8 cellular contexts compared by ENCODE assay signal in the genomic region with DNA sequence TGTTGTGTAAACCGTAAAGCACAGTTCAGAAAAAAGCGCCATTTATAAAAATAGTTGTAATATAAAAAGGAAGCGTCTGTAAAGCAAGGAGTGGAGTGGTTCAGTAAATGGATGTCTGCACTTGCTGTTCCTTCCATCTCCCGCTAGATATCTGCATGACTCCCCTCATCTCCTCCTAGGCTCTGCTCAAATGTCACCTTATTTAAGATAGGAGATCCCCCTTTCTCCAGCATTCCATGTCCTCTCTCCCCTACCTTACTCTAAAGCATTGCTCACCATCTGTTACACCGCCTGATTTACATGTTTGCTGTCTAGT. TPM values are rescaled to one million over a fixed set of nuclear protein-coding genes. Genes with fewer than 3 reads are reported as not detected.
DNase-seq lines count a peak whose midpoint lies in the region; ATAC-seq and TF ChIP-seq lines count a peak whose summit lies in the region.

No MANE protein-coding gene starts in this region.

- H3K27ac ChIP-seq in KMS-11: no peak overlapping the region

- peaks cover 22% of the 10 kb centered on the region for H3K36me3 Mint-ChIP-seq in effector memory CD8-positive, alpha-beta T cell (ENCODE audit: insufficient read depth)
- no peaks in the 10 kb centered on the region for H3K36me3 Mint-ChIP-seq in neural crest cell (ENCODE audit: low read depth)

- H3K4me1 Mint-ChIP-seq in effector memory CD8-positive, alpha-beta T cell (ENCODE audit: low read depth in 2 of 2): peaks cover 16 to 28% of the 10 kb centered on the region in 2 donors
- H3K4me1 Mint-ChIP-seq in neural crest cell: peaks cover 10% of the 10 kb centered on the region

- peak overlapping the region; percentile 90; the same call in 1 of the 2 replicates for H2AFZ ChIP-seq in KMS-11 (ENCODE audit: low read depth)

- peak; percentile 41 for ATAC-seq in effector memory CD8-positive, alpha-beta T cell (replicated peaks)
- no peak for ATAC-seq in HG03457 (IDR thresholded peaks at IDR 0.05; ENCODE audit: unreplicated experiment)
- no peak for ATAC-seq in HG03521 (IDR thresholded peaks at IDR 0.05; ENCODE audit: unreplicated experiment)
- ATAC-seq in GM18505 (IDR thresholded peaks at IDR 0.05; ENCODE audit: unreplicated experiment): no peak

- H3K27me3 ChIP-seq in KMS-11 (ENCODE audit: insufficient read depth, low read depth): no peaks in the 10 kb centered on the region; the same call in 1 of the 2 replicates

- H3K9ac ChIP-seq in KMS-11: peak overlapping the region; percentile 61; the same call in 1 of the 2 replicates

- no peaks in the 10 kb centered on the region for H3K36me3 ChIP-seq in KMS-11 (ENCODE audit: insufficient read depth)

- DNase-seq in NCI-H82 (lab: John Stamatoyannopoulos, UW): peak; percentile 51
- DNase-seq in NCI-H82 treated with DMSO at 0.1 percent for 48 hours (lab: John Stamatoyannopoulos, UW; ENCODE audit: unreplicated experiment): no peak
- DNase-seq in effector memory CD8-positive, alpha-beta T cell: no peak
- no peak for DNase-seq in neural crest cell (ENCODE audit: low read depth, low spot score)

- peak overlapping the region; percentile 79 for H3K4me3 ChIP-seq in KMS-11 (IDR thresholded peaks at IDR 0.05; ENCODE audit: insufficient read depth, low read depth, low read length)

- H3K9me3 Mint-ChIP-seq in effector memory CD8-positive, alpha-beta T cell: no peaks in the 10 kb centered on the region
- H3K9me3 Mint-ChIP-seq in neural crest cell: no peaks in the 10 kb centered on the region

- no peaks in the 10 kb centered on the region for H3K27me3 Mint-ChIP-seq in effector memory CD8-positive, alpha-beta T cell
- H3K27me3 Mint-ChIP-seq in neural crest cell (ENCODE audit: low read depth): peaks cover 34% of the 10 kb centered on the region

- peak overlapping the region; percentile 95 to 97 for H3K27ac Mint-ChIP-seq in effector memory CD8-positive, alpha-beta T cell
- peak overlapping the region; percentile 32 for H3K27ac Mint-ChIP-seq in neural crest cell (ENCODE audit: unreplicated experiment)

- no peak for TF ChIP-seq POLR2A in GM18505 (IDR thresholded peaks at IDR 0.05; ENCODE audit: borderline replicate concordance, extremely low read depth, insufficient read depth, insufficient read length)

- no peak for TF ChIP-seq CTCF in KMS-11 (conservative IDR thresholded peaks at IDR 0.05; ENCODE audit: low read depth, low read length)
- TF ChIP-seq CTCF in neural crest cell (conservative IDR thresholded peaks at IDR 0.05): no peak

- peaks cover 12% of the 10 kb centered on the region; the same call in 1 of the 2 replicates for H3K79me2 ChIP-seq in KMS-11 (ENCODE audit: insufficient read depth, low read depth)

- H3K4me1 ChIP-seq in KMS-11 (ENCODE audit: low read depth, poor library complexity, severe bottlenecking): peaks cover 15% of the 10 kb centered on the region

- no peaks in the 10 kb centered on the region for H4K20me1 ChIP-seq in KMS-11 (ENCODE audit: insufficient read depth)

- peak overlapping the region; percentile 83 to 86 for H3K4me3 Mint-ChIP-seq in effector memory CD8-positive, alpha-beta T cell
- peak overlapping the region; percentile 88 for H3K4me3 Mint-ChIP-seq in neural crest cell

- peak overlapping the region; percentile 90 for H3K4me2 ChIP-seq in KMS-11

RNA-seq across cellular contexts. Expression of a gene that starts 0.7 kb away (rescaled TPM):
- total RNA-seq in neural crest cell: 26.5 and 27.6 TPM in 2 replicates

RNA-seq across cellular contexts. Expression of a gene that starts 21.2 kb away (rescaled TPM):
- 31.4 and 34.7 TPM in 2 replicates for total RNA-seq in neural crest cell

RNA-seq across cellular contexts. Expression of a gene that starts 45.2 kb away (rescaled TPM):
- total RNA-seq in neural crest cell: 0.59 and 0.75 TPM in 2 replicates
